Comparison of ENCODE assay signal across 7 cellular contexts in the genomic region with DNA sequence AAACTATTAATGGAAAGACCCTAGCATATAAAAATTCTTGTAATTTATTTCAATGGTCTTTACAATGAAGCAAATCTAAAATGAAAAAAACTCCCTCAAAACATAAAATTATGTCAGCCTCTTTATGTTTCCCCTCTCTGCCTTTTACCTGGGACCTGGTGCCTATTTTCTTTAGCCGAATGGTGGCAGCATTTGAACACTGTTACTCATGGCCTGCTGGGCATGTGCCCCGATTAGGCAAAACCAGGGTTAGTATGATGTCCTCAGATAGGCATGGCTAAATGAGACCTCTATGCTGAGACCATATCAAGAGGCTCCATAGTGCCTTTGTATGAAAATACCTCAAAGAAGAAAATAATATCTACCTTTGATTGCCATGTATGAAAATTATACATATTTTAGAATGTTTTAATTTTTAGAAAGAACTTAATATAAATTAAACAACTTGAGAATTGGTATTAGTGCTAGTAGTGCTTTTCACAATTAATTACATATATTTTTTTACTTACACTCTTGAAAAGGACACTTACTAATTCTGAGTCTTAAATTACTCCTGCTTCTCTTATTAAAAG. TPM values are rescaled to one million over a fixed set of nuclear protein-coding genes. Genes with fewer than 3 reads are reported as not detected.
DNase-seq lines count a peak whose midpoint lies in the region; ATAC-seq and TF ChIP-seq lines count a peak whose summit lies in the region.

No MANE protein-coding gene starts in this region.

- no peaks in the 10 kb centered on the region for H3K36me3 ChIP-seq in hepatocyte (replicated peaks; ENCODE audit: insufficient read depth, low read depth)

- H3K27ac ChIP-seq in hepatocyte = no peak overlapping the region
- H3K27ac ChIP-seq in coronary artery = no peak overlapping the region

- no peaks in the 10 kb centered on the region for H3K9me3 ChIP-seq in hepatocyte (ENCODE audit: low read depth)

- TF ChIP-seq CTCF in hepatocyte (IDR thresholded peaks at IDR 0.05; ENCODE audit: poor library complexity) (peak; percentile 51), coronary artery (IDR thresholded peaks at IDR 0.05) (no peak)

- ATAC-seq in GM21360 (IDR thresholded peaks at IDR 0.05; ENCODE audit: unreplicated experiment) (peak; percentile 92), SK-N-SH treated with all-trans-retinoic acid at 6 μM for 48 hours (peak; percentile 88)

- 25% methylated on average over 2 of the region's 2 CpGs for WGBS in hepatocyte (ENCODE audit: low lambda C conversion rate, missing lambda C conversion rate)

- H3K4me3 ChIP-seq in hepatocyte (no peak overlapping the region), coronary artery (no peak overlapping the region)

- peak; percentile 63 for DNase-seq in Daoy (ENCODE audit: low read depth)
- DNase-seq in LoVo (ENCODE audit: low spot score) = peak; percentile 39
- DNase-seq in hepatocyte (ENCODE audit: low spot score) = peak; percentile 12
- DNase-seq in coronary artery (ENCODE audit: low spot score) = no peak
- no peak for DNase-seq in CD1c-positive myeloid dendritic cell (ENCODE audit: extremely low spot score)

- no peak overlapping the region for H3K4me2 ChIP-seq in hepatocyte

- H4K20me1 ChIP-seq in hepatocyte (ENCODE audit: insufficient read depth, poor library complexity, severe bottlenecking) = no peaks in the 10 kb centered on the region

- H3K9me2 ChIP-seq in hepatocyte (replicated peaks; ENCODE audit: insufficient read depth) = no peaks in the 10 kb centered on the region

- no peaks in the 10 kb centered on the region for H3K4me1 ChIP-seq in hepatocyte (ENCODE audit: insufficient read depth)

- no peaks in the 10 kb centered on the region for H3K27me3 ChIP-seq in hepatocyte

- H2AFZ ChIP-seq in hepatocyte = no peak overlapping the region

- H3K79me2 ChIP-seq in hepatocyte = no peaks in the 10 kb centered on the region

TF ChIP-seq in SK-N-SH treated with all-trans-retinoic acid at 6 μM for 48 hours, 23 proteins besides CTCF, POLR2A, EP300 and RAD21:
- TF ChIP-seq ISL1 (CRISPR knock-in tag; IDR thresholded peaks at IDR 0.05) = no peak
- TF ChIP-seq ZFP30 (CRISPR knock-in tag; IDR thresholded peaks at IDR 0.05) = no peak
- no peak for TF ChIP-seq ESRRG (CRISPR knock-in tag; IDR thresholded peaks at IDR 0.05)
- TF ChIP-seq, protein P1, sequence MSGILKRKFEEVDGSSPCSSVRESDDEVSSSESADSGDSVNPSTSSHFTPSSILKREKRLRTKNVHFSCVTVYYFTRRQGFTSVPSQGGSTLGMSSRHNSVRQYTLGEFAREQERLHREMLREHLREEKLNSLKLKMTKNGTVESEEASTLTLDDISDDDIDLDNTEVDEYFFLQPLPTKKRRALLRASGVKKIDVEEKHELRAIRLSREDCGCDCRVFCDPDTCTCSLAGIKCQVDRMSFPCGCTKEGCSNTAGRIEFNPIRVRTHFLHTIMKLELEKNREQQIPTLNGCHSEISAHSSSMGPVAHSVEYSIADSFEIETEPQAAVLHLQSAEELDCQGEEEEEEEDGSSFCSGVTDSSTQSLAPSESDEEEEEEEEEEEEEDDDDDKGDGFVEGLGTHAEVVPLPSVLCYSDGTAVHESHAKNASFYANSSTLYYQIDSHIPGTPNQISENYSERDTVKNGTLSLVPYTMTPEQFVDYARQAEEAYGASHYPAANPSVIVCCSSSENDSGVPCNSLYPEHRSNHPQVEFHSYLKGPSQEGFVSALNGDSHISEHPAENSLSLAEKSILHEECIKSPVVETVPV (CRISPR knock-in tag; IDR thresholded peaks at IDR 0.05) = no peak
- TF ChIP-seq, protein P2, sequence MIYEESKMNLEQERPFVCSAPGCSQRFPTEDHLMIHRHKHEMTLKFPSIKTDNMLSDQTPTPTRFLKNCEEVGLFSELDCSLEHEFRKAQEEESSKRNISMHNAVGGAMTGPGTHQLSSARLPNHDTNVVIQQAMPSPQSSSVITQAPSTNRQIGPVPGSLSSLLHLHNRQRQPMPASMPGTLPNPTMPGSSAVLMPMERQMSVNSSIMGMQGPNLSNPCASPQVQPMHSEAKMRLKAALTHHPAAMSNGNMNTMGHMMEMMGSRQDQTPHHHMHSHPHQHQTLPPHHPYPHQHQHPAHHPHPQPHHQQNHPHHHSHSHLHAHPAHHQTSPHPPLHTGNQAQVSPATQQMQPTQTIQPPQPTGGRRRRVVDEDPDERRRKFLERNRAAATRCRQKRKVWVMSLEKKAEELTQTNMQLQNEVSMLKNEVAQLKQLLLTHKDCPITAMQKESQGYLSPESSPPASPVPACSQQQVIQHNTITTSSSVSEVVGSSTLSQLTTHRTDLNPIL (CRISPR knock-in tag; IDR thresholded peaks at IDR 0.05; ENCODE audit: low read depth) = no peak
TF ChIP-seq in SK-N-SH treated with all-trans-retinoic acid at 6 μM for 48 hours: peak in this region for 0.

RNA-seq across cellular contexts. Expression of a gene that starts 22.5 kb away (rescaled TPM):
- total RNA-seq in Daoy (2014; rRNA removed; shearing (Covaris generic)) = 0.39 and 0.69 TPM in 2 replicates
- total RNA-seq in hepatocyte = 0.12 TPM in 1 of 2 replicates, not detected in the other
- not detected in 2 replicates for polyA plus RNA-seq in hepatocyte

Comparison
In these comparisons a context has a peak if more than half of its experiments do, and no peak if none do; other contexts are left out.
1. DNase-seq: peak in Daoy (single experiment), LoVo (single experiment) and hepatocyte (single experiment); none in coronary artery (single experiment) and CD1c-positive myeloid dendritic cell (single experiment).